ENCODE assay signal across 10 cellular contexts in the genomic region with DNA sequence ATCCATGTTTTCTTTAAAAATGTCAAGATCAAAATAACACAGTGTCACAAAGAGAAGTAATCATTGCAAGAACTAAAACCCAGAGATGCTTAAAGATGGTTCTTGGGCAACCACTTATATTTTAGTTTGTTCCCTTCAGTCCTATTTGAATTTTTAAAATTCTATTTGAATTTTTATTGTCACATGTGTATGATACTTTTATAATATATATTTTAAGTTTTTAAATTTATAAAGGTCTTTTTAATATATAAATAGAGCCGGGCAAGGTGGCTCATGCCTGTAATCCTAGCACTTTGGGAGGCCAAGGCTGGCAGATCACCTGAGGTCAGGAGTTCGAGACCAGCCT. TPM values are rescaled to one million over a fixed set of nuclear protein-coding genes. Genes with fewer than 3 reads are reported as not detected.
DNase-seq lines count a peak whose midpoint lies in the region; ATAC-seq, FAIRE-seq and TF ChIP-seq lines count a peak whose summit lies in the region.
"Had no signal": no experiment of that assay in that cellular context is flagged by ENCODE, and none has a peak within 500 bp of the region (broad histone marks: within the 10 kb centered on the region; RNA-seq: fewer than 3 reads in every experiment).

No MANE protein-coding gene starts in this region.

- H3K79me2 ChIP-seq in astrocyte (ENCODE audit: insufficient read depth, low read length): no peaks in the 10 kb centered on the region
- H3K79me2 ChIP-seq in neural cell (replicated peaks; ENCODE audit: insufficient read depth, low read length): no peaks in the 10 kb centered on the region

- no peak for DNase-seq in CD4-positive, alpha-beta memory T cell
- no peak for DNase-seq in HL-60 (ENCODE audit: low read depth in 1 of 2, low spot score in 1 of 2)
- DNase-seq in astrocyte (ENCODE audit: low read depth): no peak
- DNase-seq in effector memory CD4-positive, alpha-beta T cell: no peak
- no peak for DNase-seq in RCC 7860 (ENCODE audit: low spot score)
- DNase-seq: stimulated activated naive B cell treated with anti-CD40 and anti-IgM and Interleukin-4, amounts not matched to agents 10 μg/mL and 1 μg/mL and 100 μg/mL, for 72 hours had no signal

- CTCF ChIA-PET in CD4-positive, alpha-beta memory T cell (lab: Charles Lee; ENCODE audit: partially characterized antibody): interaction anchor here (1.1 to 9.1 kb wide), 8 partner anchors 9 to 288 kb away, joined by 3 to 146 read pairs (median 4); no protein-coding TSS in a partner anchor

- H3K4me3 Mint-ChIP-seq in CD4-positive, alpha-beta memory T cell: peak overlapping the region in 4 of 8 donors; percentile 89 to 96 (median 92)
- H3K4me3 Mint-ChIP-seq in astrocyte (ENCODE audit: unreplicated experiment): no peak overlapping the region

- TF ChIP-seq CTCF in HL-60 (IDR thresholded peaks at IDR 0.05; ENCODE audit: insufficient read depth, low read length) (no peak), astrocyte (IDR thresholded peaks at IDR 0.05; ENCODE audit: insufficient read depth, low read depth, low read length) (no peak), neural cell (IDR thresholded peaks at IDR 0.05; ENCODE audit: poor library complexity, severe bottlenecking) (peak; percentile 21)

- H3F3A ChIP-seq in neural cell (ENCODE audit: insufficient read depth, low read length, poor library complexity, severe bottlenecking): no peaks in the 10 kb centered on the region

- no peaks in the 10 kb centered on the region for H3K4me1 ChIP-seq in CD4-positive, alpha-beta memory T cell (ENCODE audit: insufficient read depth, low read length)
- H3K4me1 ChIP-seq in astrocyte (ENCODE audit: insufficient read depth, low read length): peaks cover 3% of the 10 kb centered on the region
- H3K4me1 ChIP-seq in effector memory CD4-positive, alpha-beta T cell (ENCODE audit: control insufficient read depth, insufficient read depth, low read length, poor library complexity, severe bottlenecking): peaks cover 3% of the 10 kb centered on the region

- H3K4me2 ChIP-seq in astrocyte (ENCODE audit: low read length): peak overlapping the region; percentile 88
- no peak overlapping the region for H3K4me2 ChIP-seq in neural cell (ENCODE audit: low read length)

- H3K27ac Mint-ChIP-seq in CD4-positive, alpha-beta memory T cell: peak overlapping the region in 4 of 7 donors; percentile 70 to 92 (median 88)
- H3K27ac Mint-ChIP-seq in astrocyte (ENCODE audit: unreplicated experiment): no peak overlapping the region

- peaks cover 7 to 8% (median 8%) of the 10 kb centered on the region in 4 donors for H3K4me1 Mint-ChIP-seq in CD4-positive, alpha-beta memory T cell
- H3K4me1 Mint-ChIP-seq in astrocyte (ENCODE audit: low read depth, unreplicated experiment): peaks cover 6% of the 10 kb centered on the region

- no peaks in the 10 kb centered on the region for H3K36me3 ChIP-seq in CD4-positive, alpha-beta memory T cell (ENCODE audit: insufficient read depth, low read length)
- no peaks in the 10 kb centered on the region for H3K36me3 ChIP-seq in astrocyte (ENCODE audit: insufficient read depth, low read length)
- no peaks in the 10 kb centered on the region for H3K36me3 ChIP-seq in neural cell (ENCODE audit: insufficient read depth, low read length)
- no peaks in the 10 kb centered on the region for H3K36me3 ChIP-seq in effector memory CD4-positive, alpha-beta T cell (ENCODE audit: control insufficient read depth, insufficient read depth, low read length)
- H3K36me3 ChIP-seq: right atrium auricular region had no signal

- POLR2A ChIA-PET in CD4-positive, alpha-beta memory T cell (lab: Charles Lee; ENCODE audit: partially characterized antibody): interaction anchor here (1.3 kb wide), 1 partner anchor 266 kb away, joined by 6 read pairs; a partner anchor contains a TSS

- no peaks in the 10 kb centered on the region for H3K9me3 ChIP-seq in CD4-positive, alpha-beta memory T cell (ENCODE audit: control insufficient read depth in 1 of 2, low read length in 2 of 2)
- no peaks in the 10 kb centered on the region for H3K9me3 ChIP-seq in astrocyte (ENCODE audit: insufficient read depth, low read depth, low read length)
- no peaks in the 10 kb centered on the region for H3K9me3 ChIP-seq in neural cell (ENCODE audit: low read length)
- no peaks in the 10 kb centered on the region for H3K9me3 ChIP-seq in effector memory CD4-positive, alpha-beta T cell (ENCODE audit: control insufficient read depth, low read length)
- H3K9me3 ChIP-seq: right atrium auricular region had no signal

- H3K27ac ChIP-seq in CD4-positive, alpha-beta memory T cell (ENCODE audit: low read depth, low read length): no peak overlapping the region
- H3K27ac ChIP-seq in HL-60 (replicated peaks): peak overlapping the region; percentile 61
- H3K27ac ChIP-seq in astrocyte (ENCODE audit: low read depth, low read length): no peak overlapping the region
- H3K27ac ChIP-seq in neural cell (ENCODE audit: low read length): no peak overlapping the region
- H3K27ac ChIP-seq in effector memory CD4-positive, alpha-beta T cell (ENCODE audit: insufficient read depth, low read length, poor library complexity, severe bottlenecking): no peak overlapping the region

- no peak overlapping the region for H3K4me3 ChIP-seq in CD4-positive, alpha-beta memory T cell (ENCODE audit: low read length in 2 of 2)
- peak overlapping the region; percentile 60; the same call in 1 of the 2 replicates for H3K4me3 ChIP-seq in HL-60 (replicated peaks; ENCODE audit: insufficient read depth, low read length)
- no peak overlapping the region for H3K4me3 ChIP-seq in astrocyte (ENCODE audit: insufficient read depth, low read depth, low read length)
- H3K4me3 ChIP-seq in neural cell (ENCODE audit: low read length): no peak overlapping the region
- H3K4me3 ChIP-seq in effector memory CD4-positive, alpha-beta T cell (ENCODE audit: insufficient read depth, low read depth, low read length, poor library complexity, severe bottlenecking): no peak overlapping the region

- H2AFZ ChIP-seq in astrocyte (ENCODE audit: low read depth, low read length) (no peak overlapping the region), neural cell (ENCODE audit: low read depth, low read length) (no peak overlapping the region)

- peaks cover 0 to under 1% of the 10 kb centered on the region in 2 donors for H3K27me3 Mint-ChIP-seq in CD4-positive, alpha-beta memory T cell
- peaks cover 3% of the 10 kb centered on the region for H3K27me3 Mint-ChIP-seq in astrocyte (ENCODE audit: low read depth, unreplicated experiment)

- ATAC-seq in HG02852 (IDR thresholded peaks at IDR 0.05; ENCODE audit: unreplicated experiment): no peak

- H4K20me1 ChIP-seq in astrocyte (ENCODE audit: insufficient read depth, low read length) (no peaks in the 10 kb centered on the region), neural cell (ENCODE audit: insufficient read depth) (no peaks in the 10 kb centered on the region)

- H3K9me2 ChIP-seq in neural cell (ENCODE audit: insufficient read depth, low read length): no peaks in the 10 kb centered on the region

- no peaks in the 10 kb centered on the region for H3K27me3 ChIP-seq in CD4-positive, alpha-beta memory T cell (ENCODE audit: insufficient read depth, low read length)
- H3K27me3 ChIP-seq in HL-60 (ENCODE audit: insufficient read depth, poor library complexity, severe bottlenecking) (no peaks in the 10 kb centered on the region), astrocyte (ENCODE audit: insufficient read depth, low read length) (no peaks in the 10 kb centered on the region), neural cell (ENCODE audit: insufficient read depth, low read depth, low read length) (no peaks in the 10 kb centered on the region)
- no peaks in the 10 kb centered on the region for H3K27me3 ChIP-seq in effector memory CD4-positive, alpha-beta T cell (replicated peaks; ENCODE audit: control insufficient read depth, insufficient read depth, low read length, poor library complexity, severe bottlenecking)
- H3K27me3 ChIP-seq: right atrium auricular region had no signal

- TF ChIP-seq EP300 in neural cell (conservative IDR thresholded peaks at IDR 0.05; ENCODE audit: poor library complexity, severe bottlenecking): no peak

- H3K36me3 Mint-ChIP-seq in CD4-positive, alpha-beta memory T cell: no peaks in the 10 kb centered on the region
- H3K36me3 Mint-ChIP-seq in astrocyte (ENCODE audit: low read depth, unreplicated experiment): no peaks in the 10 kb centered on the region
- H3K36me3 Mint-ChIP-seq: stimulated activated naive B cell treated with anti-CD40 and anti-IgM and Interleukin-4, amounts not matched to agents 10 μg/mL and 1 μg/mL and 100 μg/mL, for 72 hours had no signal

- H3K9ac ChIP-seq in astrocyte (ENCODE audit: low read length) (no peak overlapping the region), neural cell (ENCODE audit: low read length) (no peak overlapping the region)

- intact Hi-C loops in CD4-positive, alpha-beta memory T cell (cut with micrococcal nuclease): loop anchor here (1.0 to 5.0 kb wide), 4 partner anchors 77 to 362 kb away; a partner anchor contains a TSS

- no peak for FAIRE-seq in astrocyte (lab: Jason Lieb, UNC)
- no peak for FAIRE-seq in RCC 7860 (lab: Jason Lieb, UNC)

- no peak for TF ChIP-seq RAD21 in neural cell (conservative IDR thresholded peaks at IDR 0.05)

- H3K9me3 Mint-ChIP-seq in CD4-positive, alpha-beta memory T cell: no peaks in the 10 kb centered on the region
- no peaks in the 10 kb centered on the region for H3K9me3 Mint-ChIP-seq in astrocyte (ENCODE audit: unreplicated experiment)
- H3K9me3 Mint-ChIP-seq: HFFc6; stimulated activated naive B cell treated with anti-CD40 and anti-IgM and Interleukin-4, amounts not matched to agents 10 μg/mL and 1 μg/mL and 100 μg/mL, for 72 hours had no signal

TF ChIP-seq in neural cell, 6 proteins besides CTCF, POLR2A, EP300 and RAD21 (continues in another document):
- no peak for TF ChIP-seq POLR2AphosphoS5 (IDR thresholded peaks at IDR 0.05)
- TF ChIP-seq EZH2 (IDR thresholded peaks at IDR 0.05; ENCODE audit: borderline replicate concordance, insufficient read depth, low read length, poor library complexity, severe bottlenecking): no peak
- TF ChIP-seq MXI1 (conservative IDR thresholded peaks at IDR 0.05; ENCODE audit: poor library complexity, severe bottlenecking): no peak

RNA-seq across cellular contexts. Expression of a gene that starts 22.3 kb away (rescaled TPM):
- total RNA-seq in CD4-positive, alpha-beta memory T cell: 10 to 100 TPM; 15.5 to 18.0 TPM
- 1 to 10 TPM; 1.9 to 4.5 TPM for polyA plus RNA-seq in CD4-positive, alpha-beta memory T cell
- total RNA-seq in astrocyte: 8.3 and 9.1 TPM in 2 replicates
- 0.42 and 0.84 TPM in 2 replicates for polyA plus RNA-seq in neural cell
- polyA minus RNA-seq in neural cell: 2.9 and 3.4 TPM in 2 replicates
